In the genomic region with DNA sequence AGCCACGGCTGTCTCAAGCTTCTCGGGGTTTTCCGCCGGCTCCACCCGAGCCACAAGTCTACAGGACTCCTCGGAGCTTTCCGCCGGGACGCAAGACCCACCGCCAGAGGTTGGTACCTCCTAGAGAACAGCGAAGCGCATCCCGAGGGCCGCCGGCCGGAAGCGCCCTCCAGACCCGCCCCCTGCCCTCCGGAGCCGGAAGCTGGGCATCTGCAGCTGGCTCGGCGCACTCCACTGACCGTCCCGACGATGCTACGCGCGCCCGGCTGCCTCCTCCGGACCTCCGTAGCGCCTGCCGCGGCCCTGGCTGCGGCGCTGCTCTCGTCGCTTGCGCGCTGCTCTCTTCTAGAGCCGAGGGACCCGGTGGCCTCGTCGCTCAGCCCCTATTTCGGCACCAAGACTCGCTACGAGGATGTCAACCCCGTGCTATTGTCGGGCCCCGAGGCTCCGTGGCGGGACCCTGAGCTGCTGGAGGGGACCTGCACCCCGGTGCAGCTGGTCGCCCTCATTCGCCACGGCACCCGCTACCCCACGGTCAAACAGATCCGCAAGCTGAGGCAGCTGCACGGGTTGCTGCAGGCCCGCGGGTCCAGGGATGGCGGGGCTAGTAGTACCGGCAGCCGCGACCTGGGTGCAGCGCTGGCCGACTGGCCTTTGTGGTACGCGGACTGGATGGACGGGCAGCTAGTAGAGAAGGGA, we compare ENCODE assay signal across 8 cellular contexts. TPM values are rescaled to one million over a fixed set of nuclear protein-coding genes. Genes with fewer than 3 reads are reported as not detected.
DNase-seq lines count a peak whose midpoint lies in the region; ATAC-seq, FAIRE-seq and TF ChIP-seq lines count a peak whose summit lies in the region.

MINPP1 (plus strand) TSS at position 227 of the 699 bp plus-strand sequence; CDS start at position 250, 23 bp downstream.

- TF ChIP-seq CTCF in keratinocyte (optimal IDR thresholded peaks at IDR 0.05 in 1 of 3, IDR thresholded peaks at IDR 0.05 in 1 of 3, conservative IDR thresholded peaks at IDR 0.05 in 1 of 3; ENCODE audit: extremely low read depth in 1 of 3, insufficient read depth in 2 of 3, low read length in 3 of 3): peak in 1 of 3 experiments; percentile 5

- FAIRE-seq in keratinocyte (lab: Jason Lieb, UNC): no peak

- no peaks in the 10 kb centered on the region for H3K9me1 ChIP-seq in keratinocyte (ENCODE audit: control insufficient read depth, extremely low read depth, insufficient read depth, low read length)

- H3K9me3 ChIP-seq in keratinocyte (ENCODE audit: control insufficient read depth, low read depth, low read length): no peaks in the 10 kb centered on the region

- H3K4me3 ChIP-seq in keratinocyte (ENCODE audit: control insufficient read depth in 2 of 3, extremely low read depth in 1 of 3, insufficient read depth in 2 of 3, low read depth in 1 of 3, low read length in 3 of 3): peak within 1 kb of the TSS; percentile 87 to 95 (median 87)

- dilution Hi-C loops in keratinocyte (cut with MboI; ENCODE audit: extremely low pct_ligation_motif_present, low sequenced_read_pairs): no loop called here

- ATAC-seq in GM18861 (IDR thresholded peaks at IDR 0.05; ENCODE audit: unreplicated experiment) (peak; percentile 75), HG03066 (IDR thresholded peaks at IDR 0.05; ENCODE audit: low read depth, unreplicated experiment) (peak; percentile 90)

- DNase-seq in AG08395 (ENCODE audit: low spot score) (peak; percentile 93), NCI-H2227 treated with DMSO at 0.1 percent for 48 hours (lab: John Stamatoyannopoulos, UW) (peak; percentile 75), cerebellum (ENCODE audit: low spot score) (peak; percentile 83), keratinocyte (ENCODE audit: low read depth, low spot score) (peak; percentile 7)
- DNase-seq in activated CD4-positive, alpha-beta T cell treated with anti-CD3 and anti-CD28 coated beads for 1 hour: peak; percentile 58
- DNase-seq in stimulated activated CD4-positive, alpha-beta T cell treated with anti-CD3 and anti-CD28 coated beads, Interleukin-12 subunit alpha, Interleukin-12 subunit beta, amount 100 ng/mL, for 48 hours (ENCODE audit: low read depth in 2 of 3, low spot score in 1 of 3): peak; percentile 82 to 89 (median 87)

- peaks cover 22% of the 10 kb centered on the region for H3K4me1 ChIP-seq in keratinocyte (ENCODE audit: control insufficient read depth, extremely low read depth, insufficient read depth, low read length)

- H3K79me2 ChIP-seq in keratinocyte (ENCODE audit: control insufficient read depth, insufficient read depth, low read length): peaks cover 19% of the 10 kb centered on the region

- H3K4me2 ChIP-seq in keratinocyte (ENCODE audit: control insufficient read depth, extremely low read depth, insufficient read depth, low read depth, low read length): peak within 1 kb of the TSS; percentile 99

- no peaks in the 10 kb centered on the region for H4K20me1 ChIP-seq in keratinocyte (ENCODE audit: control insufficient read depth, extremely low read depth, insufficient read depth, low read length)

- peak within 1 kb of the TSS; percentile 80 for H3K9ac ChIP-seq in keratinocyte (ENCODE audit: control insufficient read depth, extremely low read depth, insufficient read depth, low read length)

- H3K27ac ChIP-seq in keratinocyte (ENCODE audit: control insufficient read depth, insufficient read depth, low read length): peak within 1 kb of the TSS; percentile 68

- H3K36me3 ChIP-seq in keratinocyte (ENCODE audit: control insufficient read depth in 2 of 2, extremely low read depth in 1 of 2, insufficient read depth in 2 of 2, low read length in 2 of 2): no peaks in the 10 kb centered on the region

- peak within 1 kb of the TSS; percentile 97 for H2AFZ ChIP-seq in keratinocyte (ENCODE audit: control insufficient read depth, low read length)

- no peaks in the 10 kb centered on the region for H3K27me3 ChIP-seq in keratinocyte (ENCODE audit: control insufficient read depth, extremely low read depth, insufficient read depth, low read length)

RNA-seq across cellular contexts. Expression of gene MINPP1, which starts in this region (rescaled TPM):
- 20.8 TPM for total RNA-seq in cerebellum
- 11.5 to 17.7 TPM (median 12.5 TPM) in 3 replicates for polyA plus RNA-seq in keratinocyte
- polyA plus RNA-seq in keratinocyte (2011; ENCODE audit: low read depth): 11.3 TPM
- 6.5 and 13.4 TPM in 2 replicates for polyA plus RNA-seq in keratinocyte (2011; cell fraction: cytosol; rRNA removed)
- 18.6 and 22.4 TPM in 2 replicates for polyA plus RNA-seq in keratinocyte (2011; cell fraction: nucleus; rRNA removed)
- 15.9 and 16.3 TPM in 2 replicates for polyA plus RNA-seq in keratinocyte (2012; ENCODE audit: low replicate concordance)
- polyA minus RNA-seq in keratinocyte: 2.0 to 8.7 TPM (median 6.0 TPM) in 3 replicates
- 8.2 TPM for polyA minus RNA-seq in keratinocyte (2011; cell fraction: cytosol; rRNA and poly(A)+ RNA removed)
- polyA minus RNA-seq in keratinocyte (2011; cell fraction: nucleus; rRNA and poly(A)+ RNA removed): 16.0 and 25.4 TPM in 2 replicates

Comparison
In these comparisons a context has a peak if more than half of its experiments do, and no peak if none do; other contexts are left out.
1. Peak in every context shown above with its lines: DNase-seq, ATAC-seq, H3K4me3 ChIP-seq and H3K27ac ChIP-seq.
2. DNase-seq: peak in every context shown above with its lines; median percentile 93 in AG08395; 87 in stimulated activated CD4-positive, alpha-beta T cell treated with anti-CD3 and anti-CD28 coated beads, Interleukin-12 subunit alpha, Interleukin-12 subunit beta, amount 100 ng/mL, for 48 hours; 83 in cerebellum; 75 in NCI-H2227 treated with DMSO at 0.1 percent for 48 hours; 58 in activated CD4-positive, alpha-beta T cell treated with anti-CD3 and anti-CD28 coated beads for 1 hour; 7 in keratinocyte.